Comparison of ENCODE assay signal across 23 cellular contexts in genomic region chr11:66189031-66189745, GRCh38.
DNase-seq lines count a peak whose midpoint lies in the region; ATAC-seq and TF ChIP-seq lines count a peak whose summit lies in the region.
"Had no signal": no experiment of that assay in that cellular context is flagged by ENCODE, and none has a peak within 500 bp of the region (broad histone marks: within the 10 kb centered on the region; RNA-seq: fewer than 3 reads in every experiment).

No MANE protein-coding gene starts in this region.

- in situ Hi-C loops in GM23248 (cut with MboI) = no loop called here

- DNase-seq in GM23248 = peak; percentile 12
- DNase-seq in RWPE2 (ENCODE audit: low spot score) = no peak
- peak; percentile 47 for DNase-seq in choroid plexus epithelial cell (ENCODE audit: low read depth)
- no peak for DNase-seq in progenitor cell of endocrine pancreas (ENCODE audit: low spot score, unreplicated experiment)
- no peak for DNase-seq in SHP77 (lab: John Stamatoyannopoulos, UW)
- DNase-seq in EL = no peak
- DNase-seq in effector CD8-positive, alpha-beta T cell (lab: John Stamatoyannopoulos, UW) = no peak
- no peak for DNase-seq in NCI-H526 treated with DMSO at 0.1 percent for 48 hours (lab: John Stamatoyannopoulos, UW)
- DNase-seq: activated B cell treated with CpG ODN at 0.5 μM for 24 hours; activated naive CD4-positive, alpha-beta T cell treated with anti-CD3 and anti-CD28 coated beads, Interleukin-2, amount 50 U/mL, for 16 hours; CD4-positive, alpha-beta memory T cell; cerebellar nuclear complex; DMS 273 treated with DMSO at 0.1 percent for 48 hours; H7; heart right ventricle; NCI-H1105; NCI-H1930; NCI-H69; Peyer's patch; stimulated activated naive CD4-positive, alpha-beta T cell had no signal

- H2AFZ ChIP-seq in GM23248 = no peak overlapping the region

- peaks cover 9% of the 10 kb centered on the region for H3K9me3 Mint-ChIP-seq in progenitor cell of endocrine pancreas (ENCODE audit: low read depth)
- H3K9me3 Mint-ChIP-seq: neural crest cell had no signal

- H3K4me2 ChIP-seq in GM23248 (ENCODE audit: unreplicated experiment) = no peak overlapping the region

- H3K27me3 ChIP-seq in GM23248 (replicated peaks; ENCODE audit: insufficient read depth) = no peaks in the 10 kb centered on the region
- no peaks in the 10 kb centered on the region for H3K27me3 ChIP-seq in RWPE2 (ENCODE audit: insufficient read depth, poor library complexity, severe bottlenecking)
- H3K27me3 ChIP-seq: heart right ventricle, Peyer's patch, vagina had no signal

- no peak overlapping the region for H3K4me3 Mint-ChIP-seq in progenitor cell of endocrine pancreas (ENCODE audit: low read depth)
- H3K4me3 Mint-ChIP-seq: activated B cell treated with CpG ODN at 0.5 μM for 24 hours; CD4-positive, alpha-beta memory T cell; IgD-negative memory B cell; neural crest cell had no signal

- H3K9ac ChIP-seq in GM23248 = no peak overlapping the region

- no peak overlapping the region for H3K27ac ChIP-seq in GM23248
- peak overlapping the region; percentile 19 for H3K27ac ChIP-seq in RWPE2 (ENCODE audit: poor library complexity, severe bottlenecking)
- H3K27ac ChIP-seq: heart right ventricle, Peyer's patch, vagina had no signal

- H3K9me3 ChIP-seq in GM23248 (ENCODE audit: low read depth) (no peaks in the 10 kb centered on the region), RWPE2 (ENCODE audit: severe bottlenecking) (no peaks in the 10 kb centered on the region)
- H3K9me3 ChIP-seq: Peyer's patch, vagina had no signal

- peaks cover 7% of the 10 kb centered on the region for H3K36me3 Mint-ChIP-seq in progenitor cell of endocrine pancreas (ENCODE audit: insufficient read depth)

- H3K36me3 ChIP-seq in GM23248 (ENCODE audit: low read depth) (peaks cover 2% of the 10 kb centered on the region; the same call in 1 of the 2 replicates), RWPE2 (ENCODE audit: low read depth) (peaks cover 17% of the 10 kb centered on the region)
- H3K36me3 ChIP-seq: Peyer's patch had no signal

- H4K20me1 ChIP-seq in GM23248 (ENCODE audit: insufficient read depth) = no peaks in the 10 kb centered on the region

- TF ChIP-seq CTCF in RWPE2 (IDR thresholded peaks at IDR 0.05; ENCODE audit: poor library complexity, severe bottlenecking) = no peak
- TF ChIP-seq CTCF in choroid plexus epithelial cell (conservative IDR thresholded peaks at IDR 0.05; ENCODE audit: low read depth, low read length) = no peak
- TF ChIP-seq CTCF in progenitor cell of endocrine pancreas (IDR thresholded peaks at IDR 0.05; ENCODE audit: unreplicated experiment) = no peak

- ATAC-seq in RWPE2 (ENCODE audit: low read depth) = no peak
- ATAC-seq: heart right ventricle had no signal

- peaks cover 5% of the 10 kb centered on the region for H3K4me1 Mint-ChIP-seq in progenitor cell of endocrine pancreas (ENCODE audit: low read depth)
- H3K4me1 Mint-ChIP-seq: neural crest cell had no signal

- H3K27me3 Mint-ChIP-seq in progenitor cell of endocrine pancreas = no peaks in the 10 kb centered on the region
- H3K27me3 Mint-ChIP-seq: activated B cell treated with CpG ODN at 0.5 μM for 24 hours; CD4-positive, alpha-beta memory T cell; IgD-negative memory B cell had no signal

- H3F3A ChIP-seq in GM23248 (ENCODE audit: insufficient read depth) = peaks cover 24% of the 10 kb centered on the region

- H3K79me2 ChIP-seq in GM23248 (ENCODE audit: insufficient read depth) = peaks cover 100% of the 10 kb centered on the region

- peak overlapping the region; percentile 12 for H3K27ac Mint-ChIP-seq in progenitor cell of endocrine pancreas
- H3K27ac Mint-ChIP-seq: activated B cell treated with CpG ODN at 0.5 μM for 24 hours had no signal

- 92 to 95% methylated on average over 8 of the region's 8 CpGs for WGBS in GM23248 (ENCODE audit: low coverage in 1 of 2, low lambda C conversion rate in 2 of 2, missing lambda C conversion rate in 2 of 2), 2 experiments

- no peak overlapping the region for H3K4me3 ChIP-seq in GM23248
- no peak overlapping the region for H3K4me3 ChIP-seq in RWPE2 (ENCODE audit: severe bottlenecking)
- no peak overlapping the region for H3K4me3 ChIP-seq in choroid plexus epithelial cell (ENCODE audit: low read depth, low read length)
- H3K4me3 ChIP-seq: heart right ventricle, Peyer's patch, vagina had no signal

- H3K4me1 ChIP-seq in GM23248 (ENCODE audit: insufficient read depth) (peaks cover 26% of the 10 kb centered on the region), RWPE2 (ENCODE audit: insufficient read depth, poor library complexity, severe bottlenecking) (peaks cover 15% of the 10 kb centered on the region)
- H3K4me1 ChIP-seq: Peyer's patch, vagina had no signal

- no peaks in the 10 kb centered on the region for H3K9me2 ChIP-seq in GM23248 (ENCODE audit: insufficient read depth)

Comparison
In these comparisons a context has a peak if more than half of its experiments do, and no peak if none do; other contexts are left out.
1. DNase-seq: peak in GM23248 (single experiment) and choroid plexus epithelial cell (single experiment); none in RWPE2 (single experiment), progenitor cell of endocrine pancreas (single experiment), SHP77 (0 of 2), EL (single experiment), effector CD8-positive, alpha-beta T cell (single experiment) and NCI-H526 treated with DMSO at 0.1 percent for 48 hours (single experiment).